ENCODE assay signal across 10 cellular contexts in genomic region chr2:219344756-219345458, GRCh38. TPM values are rescaled to one million over a fixed set of nuclear protein-coding genes. Genes with fewer than 3 reads are reported as not detected.
A peak's percentile ranks its signal among the peaks of the same experiment; 100 is the strongest.
DNase-seq lines count a peak whose midpoint lies in the region; ATAC-seq and FAIRE-seq lines count a peak whose summit lies in the region.
"Had no signal": no experiment of that assay in that cellular context is flagged by ENCODE, and none has a peak within 500 bp of the region (broad histone marks: within the 10 kb centered on the region; RNA-seq: fewer than 3 reads in every experiment).

No MANE protein-coding gene starts in this region.

- H3K27me3 ChIP-seq in adipocyte (replicated peaks; ENCODE audit: control insufficient read depth, insufficient read depth, low read length): peaks cover 3% of the 10 kb centered on the region

- no peak overlapping the region for H3K4me3 Mint-ChIP-seq in activated CD4-positive, alpha-beta memory T cell treated with anti-CD3 and anti-CD28 coated beads for 36 hours

- intact Hi-C loops in activated CD4-positive, alpha-beta memory T cell treated with anti-CD3 and anti-CD28 coated beads for 36 hours (cut with micrococcal nuclease): no loop called here

- FAIRE-seq in RCC 7860 (lab: Jason Lieb, UNC): no peak

- no peaks in the 10 kb centered on the region for H3K36me3 ChIP-seq in adipocyte (ENCODE audit: control insufficient read depth, insufficient read depth, low read length, severe bottlenecking)
- H3K36me3 ChIP-seq: spleen had no signal

- POLR2A ChIA-PET in activated CD4-positive, alpha-beta memory T cell treated with anti-CD3 and anti-CD28 coated beads for 36 hours (lab: Charles Lee): no interaction called here

- H3K9me3 Mint-ChIP-seq in activated CD4-positive, alpha-beta memory T cell treated with anti-CD3 and anti-CD28 coated beads for 36 hours: no peaks in the 10 kb centered on the region

- no peaks in the 10 kb centered on the region for H3K36me3 Mint-ChIP-seq in activated CD4-positive, alpha-beta memory T cell treated with anti-CD3 and anti-CD28 coated beads for 36 hours

- no peak overlapping the region for H3K4me3 ChIP-seq in adipocyte (ENCODE audit: low read length)
- H3K4me3 ChIP-seq: spleen had no signal

- H3K9ac ChIP-seq in adipocyte (ENCODE audit: low read length): no peak overlapping the region

- H3K9me3 ChIP-seq in adipocyte (ENCODE audit: control insufficient read depth, low read length): no peaks in the 10 kb centered on the region
- H3K9me3 ChIP-seq: spleen had no signal

- peak; percentile 77 for DNase-seq in Ammon's horn (ENCODE audit: low spot score)
- DNase-seq in NCI-H1092 treated with DMSO at 0.1 percent for 48 hours (lab: John Stamatoyannopoulos, UW): peak; percentile 76
- DNase-seq in adipocyte (ENCODE audit: low read depth): peak; percentile 52
- peak in 27 of 51 donors; percentile 2 to 65 (median 34) for DNase-seq in hypothalamus (lab: John Stamatoyannopoulos, UW)
- DNase-seq in SW 1271 (lab: John Stamatoyannopoulos, UW): no peak
- DNase-seq in RCC 7860 (ENCODE audit: low spot score): no peak
- DNase-seq in activated CD4-positive, alpha-beta memory T cell treated with anti-CD3 and anti-CD28 coated beads for 36 hours: no peak
- DNase-seq: activated CD8-positive, alpha-beta memory T cell treated with anti-CD3 and anti-CD28 coated beads for 24 hours; spleen had no signal

- no peaks in the 10 kb centered on the region for H3K4me1 Mint-ChIP-seq in activated CD4-positive, alpha-beta memory T cell treated with anti-CD3 and anti-CD28 coated beads for 36 hours (ENCODE audit: low read depth)

- no peak overlapping the region for H3K27ac Mint-ChIP-seq in activated CD4-positive, alpha-beta memory T cell treated with anti-CD3 and anti-CD28 coated beads for 36 hours

- H3K4me1 ChIP-seq in adipocyte (ENCODE audit: control insufficient read depth, insufficient read depth, low read length): no peaks in the 10 kb centered on the region
- H3K4me1 ChIP-seq: spleen had no signal

- H3K27me3 Mint-ChIP-seq in activated CD4-positive, alpha-beta memory T cell treated with anti-CD3 and anti-CD28 coated beads for 36 hours: peaks cover 14% of the 10 kb centered on the region

- ATAC-seq in HG03342 (IDR thresholded peaks at IDR 0.05; ENCODE audit: unreplicated experiment): no peak

- CTCF ChIA-PET in activated CD4-positive, alpha-beta memory T cell treated with anti-CD3 and anti-CD28 coated beads for 36 hours (lab: Charles Lee): interaction anchor here (0.6 to 1.0 kb wide), 3 partner anchors 49 to 334 kb away, joined by 3 to 6 read pairs (median 3); no protein-coding TSS in a partner anchor

RNA-seq across cellular contexts. Expression of gene RESP18, which starts 12.4 kb away (rescaled TPM):
- total RNA-seq in activated CD4-positive, alpha-beta memory T cell treated with anti-CD3 and anti-CD28 coated beads for 36 hours: not detected

RNA-seq across cellular contexts. Expression of gene PTPRN, which starts 35.7 kb away (rescaled TPM):
- under 1 TPM in 1 of 2 experiments, not detected in 1; 0.24 TPM for total RNA-seq in activated CD4-positive, alpha-beta memory T cell treated with anti-CD3 and anti-CD28 coated beads for 36 hours
- total RNA-seq: spleen had no signal

RNA-seq across cellular contexts. Expression of gene DNPEP, which starts 42.8 kb away (rescaled TPM):
- total RNA-seq in activated CD4-positive, alpha-beta memory T cell treated with anti-CD3 and anti-CD28 coated beads for 36 hours: 10 to 100 TPM; 71.6 to 74.2 TPM

Comparison
In these comparisons a context has a peak if more than half of its experiments do, and no peak if none do; other contexts are left out.
1. DNase-seq: peak in Ammon's horn (single experiment), NCI-H1092 treated with DMSO at 0.1 percent for 48 hours (single experiment), adipocyte (single experiment) and hypothalamus (27 of 51); none in SW 1271 (0 of 2), RCC 7860 (single experiment) and activated CD4-positive, alpha-beta memory T cell treated with anti-CD3 and anti-CD28 coated beads for 36 hours (single experiment).